Comparison of ENCODE assay signal across 20 cellular contexts in genomic region chr20:63139369-63139768, GRCh38.
"Had no signal": no experiment of that assay in that cellular context is flagged by ENCODE, and none has a peak within 500 bp of the region (broad histone marks: within the 10 kb centered on the region; RNA-seq: fewer than 3 reads in every experiment).

No MANE protein-coding gene starts in this region.

- H3K27ac ChIP-seq: dorsolateral prefrontal cortex, lower lobe of right lung, neural progenitor cell, psoas muscle, sigmoid colon, thoracic aorta, tibial nerve, upper lobe of left lung, uterus had no signal

- H3K9me3 ChIP-seq: lower lobe of right lung, mucosa of descending colon, psoas muscle, sigmoid colon, thoracic aorta, tibial nerve, upper lobe of left lung, uterus had no signal

- H3K4me3 ChIP-seq: dorsolateral prefrontal cortex, lower lobe of right lung, mucosa of descending colon, neural progenitor cell, psoas muscle, sigmoid colon, thoracic aorta, tibial nerve, upper lobe of left lung, uterus had no signal

- H3K36me3 ChIP-seq: lower lobe of right lung, neural progenitor cell, sigmoid colon, thoracic aorta, tibial nerve, upper lobe of left lung, uterus had no signal

- H3K4me2 ChIP-seq: neural progenitor cell had no signal

- DNase-seq: dorsolateral prefrontal cortex; effector CD4-positive, alpha-beta T cell; hypothalamus; immature natural killer cell; islet precursor cell; kidney glomerular epithelial cell; left ventricle myocardium superior; lower lobe of right lung; naive B cell; sigmoid colon; stimulated activated CD4-positive, alpha-beta T cell treated with anti-CD3 and anti-CD28 coated beads, Interleukin-4, amount 100 ng/mL, for 4 hours; stimulated activated naive B cell treated with anti-CD40 and anti-IgM and Interleukin-4, amounts not matched to agents 10 μg/mL and 1 μg/mL and 100 μg/mL, for 72 hours; upper lobe of left lung; uterus had no signal

- ATAC-seq: left ventricle myocardium superior; lower lobe of right lung; mucosa of descending colon; psoas muscle; right cardiac atrium; stimulated activated naive B cell treated with anti-CD40 and anti-IgM and Interleukin-4, amounts not matched to agents 10 μg/mL and 1 μg/mL and 100 μg/mL, for 72 hours had no signal

- H3K4me1 ChIP-seq: lower lobe of right lung, neural progenitor cell, psoas muscle, sigmoid colon, tibial nerve, upper lobe of left lung, uterus had no signal

- H2AFZ ChIP-seq: neural progenitor cell had no signal

- H3K27me3 ChIP-seq: neural progenitor cell, upper lobe of left lung, uterus had no signal

- H3K9ac ChIP-seq: neural progenitor cell had no signal
